Comparison of ENCODE assay signal across 24 cellular contexts in genomic region chr14:102578821-102579220, GRCh38.
"Had no signal": no experiment of that assay in that cellular context is flagged by ENCODE, and none has a peak within 500 bp of the region (broad histone marks: within the 10 kb centered on the region; RNA-seq: fewer than 3 reads in every experiment).

No MANE protein-coding gene starts in this region.

- H3K4me1 Mint-ChIP-seq: activated CD4-positive, alpha-beta T cell treated with anti-CD3 and anti-CD28 coated beads for 36 hours had no signal

- H3K9ac ChIP-seq: neural progenitor cell had no signal

- H3K27ac Mint-ChIP-seq: activated B cell treated with CpG ODN at 0.5 μM for 24 hours; activated CD4-positive, alpha-beta T cell treated with anti-CD3 and anti-CD28 coated beads for 36 hours; activated naive CD8-positive, alpha-beta T cell treated with anti-CD3 and anti-CD28 coated beads, Interleukin-2, amount 50 U/mL, for 24 hours; neural progenitor cell; stimulated activated naive CD8-positive, alpha-beta T cell treated with anti-CD3 and anti-CD28 coated beads, Interleukin-15, Interleukin-2, amounts not matched to agents 100 ng/mL and 50 ng/mL, for 24 hours; T-helper 17 cell had no signal

- H3K27me3 ChIP-seq: body of pancreas, neural progenitor cell, spleen, uterus had no signal

- H3K36me3 Mint-ChIP-seq: naive B cell, neural progenitor cell had no signal

- H3K4me3 Mint-ChIP-seq: activated B cell treated with CpG ODN at 0.5 μM for 24 hours; activated CD4-positive, alpha-beta T cell treated with anti-CD3 and anti-CD28 coated beads for 36 hours; activated naive CD8-positive, alpha-beta T cell treated with anti-CD3 and anti-CD28 coated beads, Interleukin-2, amount 50 U/mL, for 24 hours; neural progenitor cell; stimulated activated naive CD8-positive, alpha-beta T cell treated with anti-CD3 and anti-CD28 coated beads, Interleukin-15, Interleukin-2, amounts not matched to agents 100 ng/mL and 50 ng/mL, for 24 hours; T-helper 17 cell had no signal

- H3K4me3 ChIP-seq: body of pancreas, neural progenitor cell, spleen, tibial nerve, uterus had no signal

- H3K9me3 Mint-ChIP-seq: activated B cell treated with CpG ODN at 0.5 μM for 24 hours; activated naive CD8-positive, alpha-beta T cell treated with anti-CD3 and anti-CD28 coated beads, Interleukin-2, amount 50 U/mL, for 24 hours; naive B cell; neural progenitor cell; stimulated activated naive CD8-positive, alpha-beta T cell treated with anti-CD3 and anti-CD28 coated beads, Interleukin-15, Interleukin-2, amounts not matched to agents 100 ng/mL and 50 ng/mL, for 24 hours had no signal

- H3K27me3 Mint-ChIP-seq: activated naive CD8-positive, alpha-beta T cell treated with anti-CD3 and anti-CD28 coated beads, Interleukin-2, amount 50 U/mL, for 24 hours; stimulated activated naive CD8-positive, alpha-beta T cell treated with anti-CD3 and anti-CD28 coated beads, Interleukin-15, Interleukin-2, amounts not matched to agents 100 ng/mL and 50 ng/mL, for 24 hours had no signal

- H3K4me2 ChIP-seq: neural progenitor cell had no signal

- H3K9me3 ChIP-seq: body of pancreas, spleen, tibial nerve, uterus had no signal

- ATAC-seq: activated CD4-positive, alpha-beta T cell treated with anti-CD3 and anti-CD28 coated beads for 36 hours; activated naive CD8-positive, alpha-beta T cell treated with anti-CD3 and anti-CD28 coated beads, Interleukin-2, amount 50 U/mL, for 24 hours; body of pancreas; T-helper 17 cell had no signal

- H3K4me1 ChIP-seq: body of pancreas, tibial nerve, uterus had no signal

- DNase-seq: activated B cell treated with CpG ODN at 0.5 μM for 24 hours; activated CD4-positive, alpha-beta T cell treated with anti-CD3 and anti-CD28 coated beads for 36 hours; activated CD4-positive, alpha-beta T cell treated with anti-CD3 and anti-CD28 coated beads, Interleukin-2, amount 50 U/mL, for 48 hours; activated CD8-positive, alpha-beta memory T cell treated with anti-CD3 and anti-CD28 coated beads, Interleukin-2, amount 50 U/mL, for 48 hours; activated effector memory CD4-positive, alpha-beta T cell treated with anti-CD3 and anti-CD28 coated beads, Interleukin-2, amount 50 U/mL, for 16 hours; activated naive CD4-positive, alpha-beta T cell treated with anti-CD3 and anti-CD28 coated beads, Interleukin-2, amount 50 U/mL, for 16 hours; activated naive CD8-positive, alpha-beta T cell treated with anti-CD3 and anti-CD28 coated beads, Interleukin-2, amount 50 U/mL, for 24 hours; activated T-cell treated with anti-CD3 and anti-CD28 coated beads, Interleukin-2, amount 50 U/mL, for 48 hours; body of pancreas; caudate nucleus; dermis blood vessel endothelial cell; effector CD8-positive, alpha-beta T cell; glutamatergic neuron; hypothalamus; naive B cell; retina; spleen; stimulated activated CD4-positive, alpha-beta T cell treated with anti-CD3 and anti-CD28 coated beads, Interleukin-4, amount 100 ng/mL, for 24 hours; SW 1271; T-helper 17 cell had no signal

- H3K27ac ChIP-seq: body of pancreas, neural progenitor cell, spleen, tibial nerve, uterus had no signal

- H3K36me3 ChIP-seq: neural progenitor cell, spleen, tibial nerve, uterus had no signal
